ENCODE assay signal across 18 cellular contexts in genomic region chr5:166369817-166370216, GRCh38.
"Had no signal": no experiment of that assay in that cellular context is flagged by ENCODE, and none has a peak within 500 bp of the region (broad histone marks: within the 10 kb centered on the region; RNA-seq: fewer than 3 reads in every experiment).

No MANE protein-coding gene starts in this region.

- H3K4me3 Mint-ChIP-seq: activated CD4-positive, alpha-beta T cell treated with anti-CD3 and anti-CD28 coated beads, Interleukin-2, amount 10 ng/mL, durations not matched to agents 24 days and 14 days; activated CD8-positive, alpha-beta T cell treated with anti-CD3 and anti-CD28 coated beads, Interleukin-2, amount 10 ng/mL, durations not matched to agents 7 days and 5 days; activated naive CD8-positive, alpha-beta T cell treated with anti-CD3 and anti-CD28 coated beads, Interleukin-2, amount 10 ng/mL, durations not matched to agents 7 days and 5 days; activated T-cell treated with anti-CD3 and anti-CD28 coated beads, Interleukin-2, amount 50 U/mL, for 24 hours; mesothelial cell of epicardium had no signal

- H3K9me3 Mint-ChIP-seq: activated CD4-positive, alpha-beta T cell treated with anti-CD3 and anti-CD28 coated beads, Interleukin-2, amount 10 ng/mL, durations not matched to agents 24 days and 14 days; activated naive CD8-positive, alpha-beta T cell treated with anti-CD3 and anti-CD28 coated beads, Interleukin-2, amount 10 ng/mL, durations not matched to agents 7 days and 5 days; mesothelial cell of epicardium had no signal

- H3K4me3 ChIP-seq: lower lobe of right lung, prostate gland, right atrium auricular region had no signal

- H3K36me3 Mint-ChIP-seq: activated naive CD8-positive, alpha-beta T cell treated with anti-CD3 and anti-CD28 coated beads, Interleukin-2, amount 10 ng/mL, durations not matched to agents 7 days and 5 days; mesothelial cell of epicardium had no signal

- H3K27ac ChIP-seq: lower lobe of right lung, prostate gland, right atrium auricular region had no signal

- H3K27me3 ChIP-seq: right atrium auricular region had no signal

- H3K27ac Mint-ChIP-seq: activated CD4-positive, alpha-beta T cell treated with anti-CD3 and anti-CD28 coated beads, Interleukin-2, amount 10 ng/mL, durations not matched to agents 24 days and 14 days; activated CD8-positive, alpha-beta T cell treated with anti-CD3 and anti-CD28 coated beads, Interleukin-2, amount 10 ng/mL, durations not matched to agents 7 days and 5 days; activated naive CD8-positive, alpha-beta T cell treated with anti-CD3 and anti-CD28 coated beads, Interleukin-2, amount 10 ng/mL, durations not matched to agents 7 days and 5 days; activated T-cell treated with anti-CD3 and anti-CD28 coated beads, Interleukin-2, amount 50 U/mL, for 24 hours; activated T-helper 2 cell treated with anti-CD3 and anti-CD28 coated beads, Interferon-gamma antibody, Interleukin-2, Interleukin-4, amounts not matched to agents 10 μg/mL and 5 μg/mL and 100 μg/mL, durations not matched to agents 14 hours and 24 hours and 36 hours had no signal

- DNase-seq: activated CD4-positive, alpha-beta T cell treated with anti-CD3 and anti-CD28 coated beads, Interleukin-2, amount 10 ng/mL, durations not matched to agents 24 days and 14 days; activated CD4-positive, CD25-positive, alpha-beta regulatory T cell; activated CD8-positive, alpha-beta T cell treated with anti-CD3 and anti-CD28 coated beads, Interleukin-2, amount 10 ng/mL, durations not matched to agents 7 days and 5 days; activated naive CD4-positive, alpha-beta T cell treated with Interleukin-2 at 50 U/mL for 16 hours; activated naive CD8-positive, alpha-beta T cell treated with anti-CD3 and anti-CD28 coated beads, Interleukin-2, amount 10 ng/mL, durations not matched to agents 7 days and 5 days; activated T-cell treated with anti-CD3 and anti-CD28 coated beads, Interleukin-2, amount 50 U/mL, for 24 hours; amygdala; foreskin melanocyte; lower lobe of right lung; stimulated activated CD4-positive, alpha-beta T cell treated with anti-CD3 and anti-CD28 coated beads, Interleukin-12 subunit alpha, Interleukin-12 subunit beta, amount 100 ng/mL, for 4 hours; stimulated activated CD4-positive, alpha-beta T cell treated with anti-CD3 and anti-CD28 coated beads, Interleukin-1b, Interleukin-23, amount 100 ng/mL, for 48 hours; stimulated activated CD8-positive, alpha-beta memory T cell treated with anti-CD3 and anti-CD28 coated beads, Interleukin-4, amount 100 ng/mL, for 48 hours; stimulated activated naive CD4-positive, alpha-beta T cell; T-helper 9 cell had no signal

- H3K36me3 ChIP-seq: lower lobe of right lung, prostate gland, right atrium auricular region had no signal

- H3K4me1 ChIP-seq: lower lobe of right lung, prostate gland, right atrium auricular region had no signal

- H3K9me3 ChIP-seq: lower lobe of right lung, prostate gland, right atrium auricular region had no signal

- H3K27me3 Mint-ChIP-seq: activated CD4-positive, alpha-beta T cell treated with anti-CD3 and anti-CD28 coated beads, Interleukin-2, amount 10 ng/mL, durations not matched to agents 24 days and 14 days; activated naive CD8-positive, alpha-beta T cell treated with anti-CD3 and anti-CD28 coated beads, Interleukin-2, amount 10 ng/mL, durations not matched to agents 7 days and 5 days; activated T-cell treated with anti-CD3 and anti-CD28 coated beads, Interleukin-2, amount 50 U/mL, for 24 hours had no signal
